In genomic region chr2:44479127-44479887, GRCh38 we compare ENCODE assay signal across 1 cellular context.
TF ChIP-seq lines count a peak whose summit lies in the region.

No MANE protein-coding gene starts in this region.

TF ChIP-seq in SK-N-SH, 30 proteins besides CTCF, POLR2A, EP300 and RAD21 (continued from another document):
- TF ChIP-seq NRF1 (IDR thresholded peaks at IDR 0.05; ENCODE audit: low read depth, low read length) (peak; percentile 32; the same call in 1 of the 2 replicates), TCF12 (IDR thresholded peaks at IDR 0.05) (peak; percentile 33; the same call in 1 of the 2 replicates), POLR2AphosphoS5 (IDR thresholded peaks at IDR 0.05; ENCODE audit: low read depth, low read length) (no peak), SIN3A (IDR thresholded peaks at IDR 0.05; ENCODE audit: borderline replicate concordance, low read depth, low read length) (no peak), NFIC (IDR thresholded peaks at IDR 0.05; ENCODE audit: borderline replicate concordance) (no peak), PBX3 (IDR thresholded peaks at IDR 0.05) (no peak), RFX5 (IDR thresholded peaks at IDR 0.05; ENCODE audit: low read length) (no peak), FOXJ3 (CRISPR knock-in tag; IDR thresholded peaks at IDR 0.05) (no peak), EZH2phosphoT487 (IDR thresholded peaks at IDR 0.05; ENCODE audit: borderline replicate concordance, low read depth) (no peak), TAF1 (IDR thresholded peaks at IDR 0.05; ENCODE audit: borderline replicate concordance, low read depth, low read length) (0 out of 2 replicates have a peak, but pooled peaks have one; percentile 54), RCOR1 (IDR thresholded peaks at IDR 0.05; ENCODE audit: low read length) (peak; percentile 86), SMC3 (IDR thresholded peaks at IDR 0.05; ENCODE audit: low read depth, low read length) (peak; percentile 100), MAX (IDR thresholded peaks at IDR 0.05; ENCODE audit: low read depth) (peak; percentile 53; the same call in 1 of the 2 replicates)
